8 cellular contexts compared by ENCODE assay signal in the genomic region with DNA sequence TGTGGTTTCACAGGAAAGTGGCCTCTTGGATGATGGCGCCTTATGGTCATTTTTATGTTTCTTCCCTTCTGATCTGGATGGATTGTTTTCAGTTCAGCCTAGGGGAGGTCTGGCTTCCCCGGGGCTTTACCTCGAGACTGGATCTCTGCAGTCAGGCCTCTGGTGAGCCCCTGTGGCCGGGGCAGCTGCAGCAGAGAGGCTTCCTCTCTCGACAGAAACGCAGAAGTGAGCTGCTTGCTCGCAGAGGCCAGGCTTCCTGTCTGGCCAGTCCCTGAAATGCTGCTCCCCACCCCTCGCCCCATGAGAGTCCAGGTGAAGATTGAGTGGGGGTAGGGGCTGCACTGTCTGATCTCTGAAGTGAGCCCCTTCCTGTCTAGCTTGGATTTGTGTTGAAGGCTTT. TPM values are rescaled to one million over a fixed set of nuclear protein-coding genes. Genes with fewer than 3 reads are reported as not detected.
A peak's percentile ranks its signal among the peaks of the same experiment; 100 is the strongest.
DNase-seq lines count a peak whose midpoint lies in the region; ATAC-seq and TF ChIP-seq lines count a peak whose summit lies in the region.

No MANE protein-coding gene starts in this region.

- TF ChIP-seq POLR2A in thyroid gland (IDR thresholded peaks at IDR 0.05) = no peak

- WGBS in thyroid gland, 2 donors = 32 to 41% methylated on average over 6 to 8 of the region's 8 CpGs

- POLR2A ChIA-PET in PC-3 (lab: Charles Lee; ENCODE audit: unreplicated experiment) = interaction anchor here (0.6 kb wide), 1 partner anchor 55 kb away, joined by 6 read pairs; no protein-coding TSS in a partner anchor

- H2AFZ ChIP-seq in PC-3 (ENCODE audit: low read length) = no peak overlapping the region

- H3K27me3 ChIP-seq in BLaER1 = no peaks in the 10 kb centered on the region
- H3K27me3 ChIP-seq in thyroid gland = no peaks in the 10 kb centered on the region
- no peaks in the 10 kb centered on the region for H3K27me3 ChIP-seq in PC-3 (ENCODE audit: low read length)

- ATAC-seq in GM19372 (IDR thresholded peaks at IDR 0.05; ENCODE audit: low read depth, unreplicated experiment) = peak; percentile 48
- peak; percentile 31 for ATAC-seq in HG03558 (IDR thresholded peaks at IDR 0.05; ENCODE audit: extremely low read depth, unreplicated experiment)
- no peak for ATAC-seq in PC-3

- H4K20me1 ChIP-seq in BLaER1 = no peaks in the 10 kb centered on the region
- no peaks in the 10 kb centered on the region for H4K20me1 ChIP-seq in PC-3 (ENCODE audit: low read length)

- TF ChIP-seq CTCF in thyroid gland (IDR thresholded peaks at IDR 0.05) = no peak
- no peak for TF ChIP-seq CTCF in PC-3 (conservative IDR thresholded peaks at IDR 0.05; ENCODE audit: low read depth, low read length)

- no peaks in the 10 kb centered on the region for H3K79me2 ChIP-seq in PC-3 (ENCODE audit: low read length)

- CTCF ChIA-PET in PC-3 (lab: Charles Lee) = no interaction called here

- H3F3A ChIP-seq in PC-3 (ENCODE audit: low read length, unreplicated experiment) = no peaks in the 10 kb centered on the region

- H3K9ac ChIP-seq in BLaER1 (peak overlapping the region; percentile 82), PC-3 (ENCODE audit: low read length) (no peak overlapping the region)

- H3K9me2 ChIP-seq in PC-3 (replicated peaks; ENCODE audit: low read length) = no peaks in the 10 kb centered on the region

- peaks cover 4% of the 10 kb centered on the region; the same call in 1 of the 2 replicates for H3K9me3 ChIP-seq in BLaER1
- H3K9me3 ChIP-seq in thyroid gland = no peaks in the 10 kb centered on the region
- no peaks in the 10 kb centered on the region for H3K9me3 ChIP-seq in PC-3 (ENCODE audit: low read length)

- no peaks in the 10 kb centered on the region for H3K36me3 ChIP-seq in BLaER1
- no peaks in the 10 kb centered on the region for H3K36me3 ChIP-seq in thyroid gland
- no peaks in the 10 kb centered on the region for H3K36me3 ChIP-seq in PC-3 (ENCODE audit: low read depth, low read length)

- intact Hi-C loops in thyroid gland (cut with DNase I) (no loop called here), PC-3 (cut with micrococcal nuclease) (no loop called here)

- H3K4me3 ChIP-seq in BLaER1 (peak overlapping the region; percentile 53; the same call in 1 of the 2 replicates), thyroid gland (replicated peaks in 1 of 3) (no peak overlapping the region), PC-3 (ENCODE audit: low read length) (no peak overlapping the region)

- H3K4me2 ChIP-seq in BLaER1 = peak overlapping the region; percentile 90
- H3K4me2 ChIP-seq in PC-3 (ENCODE audit: low read length) = no peak overlapping the region

- DNase-seq in germinal center (ENCODE audit: low spot score) = peak; percentile 61
- peak; percentile 11 to 15 for DNase-seq in thyroid gland
- no peak for DNase-seq in PC-3
- DNase-seq in NCI-H69 (lab: John Stamatoyannopoulos, UW) = no peak
- DNase-seq in NCI-H2171 treated with DMSO at 0.1 percent for 48 hours (lab: John Stamatoyannopoulos, UW) = no peak

- peaks cover 98% of the 10 kb centered on the region for H3K4me1 ChIP-seq in BLaER1
- peaks cover 4 to 12% of the 10 kb centered on the region in 2 donors for H3K4me1 ChIP-seq in thyroid gland
- no peaks in the 10 kb centered on the region for H3K4me1 ChIP-seq in PC-3 (ENCODE audit: insufficient read depth, low read length)

- H3K27ac ChIP-seq in BLaER1 (peak overlapping the region; percentile 92), thyroid gland (no peak overlapping the region), PC-3 (ENCODE audit: low read length) (no peak overlapping the region)

- BruUV-seq in PC-3 (replicated peaks; lab: Mats Ljungman, UMichigan) = no TSS peak

RNA-seq across cellular contexts. Expression of gene PLCG2, which starts 44.0 kb away (rescaled TPM):
- 10 to 100 TPM in 2 of 4 donors, 1 to 10 TPM in 2; 9.2 to 12.1 (median 10.3) TPM for total RNA-seq in thyroid gland
- 3.5 and 5.9 TPM in 2 replicates for total RNA-seq in PC-3 (2014; rRNA removed)

Comparison
In these comparisons a context has a peak if more than half of its experiments do, and no peak if none do; other contexts are left out.
1. DNase-seq: peak in germinal center (single experiment) and thyroid gland (2 of 2); none in PC-3 (single experiment), NCI-H69 (single experiment) and NCI-H2171 treated with DMSO at 0.1 percent for 48 hours (single experiment).